In genomic region chr17:11555530-11555929, GRCh38 we compare ENCODE assay signal across 36 cellular contexts. TPM values are rescaled to one million over a fixed set of nuclear protein-coding genes. Genes with fewer than 3 reads are reported as not detected.
"Had no signal": no experiment of that assay in that cellular context is flagged by ENCODE, and none has a peak within 500 bp of the region (broad histone marks: within the 10 kb centered on the region; RNA-seq: fewer than 3 reads in every experiment).

No MANE protein-coding gene starts in this region.

- H3K9me3 ChIP-seq: MG63 had no signal

- H3K4me3 ChIP-seq: MG63 had no signal

- H3K27ac ChIP-seq: KMS-11 had no signal

- DNase-seq: Karpas-422, Kasumi-1, MG63, MM.1S, MV-4-11, NCI-H1048, NCI-H1092, NCI-H1092 treated with DMSO at 0.1 percent for 48 hours, NCI-H1105, NCI-H1105 treated with DMSO at 0.1 percent for 48 hours, NCI-H1417, NCI-H1417 treated with DMSO at 0.1 percent for 48 hours, NCI-H1436, NCI-H1436 treated with DMSO at 0.1 percent for 48 hours, NCI-H146, NCI-H1694, NCI-H1694 treated with DMSO at 0.1 percent for 48 hours, NCI-H187, NCI-H187 treated with DMSO at 0.1 percent for 48 hours, NCI-H1930, NCI-H2029, NCI-H2029 treated with DMSO at 0.1 percent for 48 hours, NCI-H2081, NCI-H2081 treated with DMSO at 0.1 percent for 48 hours, NCI-H2107, NCI-H2171, NCI-H2171 treated with DMSO at 0.1 percent for 48 hours, NCI-H2227 treated with DMSO at 0.1 percent for 48 hours, NCI-H226, NCI-H345, NCI-H446, NCI-H446 treated with DMSO at 0.1 percent for 48 hours, NCI-H510A had no signal

- H3K9ac ChIP-seq: KMS-11 had no signal

- H3K36me3 ChIP-seq: MG63 had no signal

- H3K27me3 ChIP-seq: MG63 had no signal

RNA-seq across cellular contexts. Expression of gene DNAH9, which starts 42.7 kb away (rescaled TPM):
- total RNA-seq: M059J, NCI-H460 had no signal
